11 cellular contexts compared by ENCODE assay signal in the genomic region with DNA sequence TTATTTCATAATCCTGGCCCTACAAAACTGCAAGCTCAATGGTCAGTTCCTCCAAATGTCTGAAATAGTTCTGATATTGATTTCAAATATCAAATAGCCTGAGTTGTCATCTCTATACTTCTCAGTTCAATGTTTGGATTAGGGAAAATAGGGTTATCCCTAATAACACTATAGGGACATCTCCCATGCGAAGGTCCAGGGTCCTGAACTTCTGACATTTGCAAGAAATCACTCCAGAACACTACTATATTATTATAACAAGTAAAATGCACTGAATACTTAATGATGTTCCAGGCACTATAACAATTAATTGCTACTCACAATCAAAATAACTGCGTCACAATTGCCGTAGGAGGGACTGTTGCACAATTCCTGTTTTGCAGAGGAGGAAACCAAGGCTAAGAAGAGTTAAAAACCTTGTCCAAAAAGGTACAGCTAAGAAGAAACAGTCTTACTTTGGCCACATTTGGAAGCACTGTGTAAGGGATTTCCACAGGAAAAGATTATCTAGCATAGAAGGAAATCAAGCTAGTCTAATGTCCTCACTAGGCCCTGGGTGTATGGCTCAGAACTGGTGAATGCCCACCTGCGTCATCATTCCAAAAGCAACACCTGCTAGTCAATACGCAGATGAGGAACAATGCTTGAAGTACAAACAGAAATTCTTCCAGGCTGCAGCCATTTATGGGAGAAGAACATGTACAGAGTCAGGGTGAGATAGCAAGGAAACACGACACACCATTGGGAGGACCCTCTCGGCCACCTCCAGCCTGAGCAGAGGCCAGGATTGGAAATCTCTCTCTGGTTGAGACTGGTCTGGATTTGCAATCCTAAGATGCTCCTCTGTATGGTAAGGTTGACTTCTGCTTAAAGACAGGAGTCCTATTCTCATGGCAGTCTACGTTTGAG.
"Had no signal": no experiment of that assay in that cellular context is flagged by ENCODE, and none has a peak within 500 bp of the region (broad histone marks: within the 10 kb centered on the region; RNA-seq: fewer than 3 reads in every experiment).

No MANE protein-coding gene starts in this region.

- H3K27ac ChIP-seq: lower lobe of right lung had no signal

- H3K4me3 Mint-ChIP-seq: activated naive CD8-positive, alpha-beta T cell treated with anti-CD3 and anti-CD28 coated beads for 36 hours; naive thymus-derived CD4-positive, alpha-beta T cell; T-helper 2 cell treated with Interferon-gamma antibody and Interleukin-4, amounts not matched to agents 5 μg/mL and 100 μg/mL, for 36 hours had no signal

- DNase-seq: activated naive CD8-positive, alpha-beta T cell treated with anti-CD3 and anti-CD28 coated beads for 36 hours; anterior cingulate cortex; dorsolateral prefrontal cortex; foreskin fibroblast; lower lobe of right lung; naive thymus-derived CD4-positive, alpha-beta T cell; posterior cingulate gyrus; stimulated activated CD4-positive, alpha-beta T cell treated with anti-CD3 and anti-CD28 coated beads, Interleukin-2, amount 100 ng/mL, for 24 hours; stimulated activated naive CD4-positive, alpha-beta T cell treated with Interleukin-2 at 50 U/mL for 16 hours had no signal

- H3K27me3 ChIP-seq: dorsolateral prefrontal cortex had no signal

- H3K36me3 ChIP-seq: lower lobe of right lung had no signal

- H3K4me1 Mint-ChIP-seq: activated naive CD8-positive, alpha-beta T cell treated with anti-CD3 and anti-CD28 coated beads for 36 hours had no signal

- H3K9me3 Mint-ChIP-seq: activated naive CD8-positive, alpha-beta T cell treated with anti-CD3 and anti-CD28 coated beads for 36 hours had no signal

- H3K9me3 ChIP-seq: lower lobe of right lung had no signal

- H3K36me3 Mint-ChIP-seq: activated naive CD8-positive, alpha-beta T cell treated with anti-CD3 and anti-CD28 coated beads for 36 hours had no signal

- H3K27ac Mint-ChIP-seq: activated naive CD8-positive, alpha-beta T cell treated with anti-CD3 and anti-CD28 coated beads for 36 hours; naive thymus-derived CD4-positive, alpha-beta T cell; T-helper 2 cell treated with Interferon-gamma antibody and Interleukin-4, amounts not matched to agents 5 μg/mL and 100 μg/mL, for 36 hours had no signal

- FAIRE-seq: keratinocyte had no signal

- ATAC-seq: lower lobe of right lung; naive thymus-derived CD4-positive, alpha-beta T cell had no signal

- H3K4me3 ChIP-seq: dorsolateral prefrontal cortex, lower lobe of right lung had no signal
